8 cellular contexts compared by ENCODE assay signal in the genomic region with DNA sequence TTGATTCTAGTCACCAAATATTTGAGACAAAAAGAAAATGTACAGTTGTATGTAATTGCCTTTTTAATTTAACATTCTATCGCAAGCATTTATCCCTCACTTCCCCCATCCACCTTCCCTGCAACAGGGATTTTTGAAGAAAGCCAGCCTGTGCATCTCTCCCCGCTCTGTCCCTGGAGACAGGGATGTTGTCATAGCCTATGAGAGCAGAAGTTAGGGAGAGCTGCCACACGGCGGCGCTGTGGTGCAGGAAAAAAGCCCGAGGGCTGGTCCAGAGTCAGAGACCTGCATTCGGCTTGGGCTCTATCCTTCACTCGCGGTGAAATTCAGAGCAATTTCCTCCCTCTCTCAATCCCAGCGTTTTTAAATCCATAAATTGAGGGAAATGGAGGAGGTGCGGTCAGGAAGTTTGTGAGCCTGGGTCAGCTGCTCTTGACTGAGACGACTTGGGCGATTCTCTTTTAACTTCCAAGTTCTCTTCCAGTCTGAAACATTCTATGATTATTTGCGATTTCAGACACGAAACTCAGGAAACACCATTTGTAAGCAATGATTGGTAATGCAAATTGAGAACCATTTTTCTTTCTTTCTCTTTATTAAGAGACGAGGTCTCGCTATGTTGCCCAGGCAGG. TPM values are rescaled to one million over a fixed set of nuclear protein-coding genes. Genes with fewer than 3 reads are reported as not detected.
A peak's percentile ranks its signal among the peaks of the same experiment; 100 is the strongest.
DNase-seq lines count a peak whose midpoint lies in the region; ATAC-seq and TF ChIP-seq lines count a peak whose summit lies in the region.

No MANE protein-coding gene starts in this region.

- H3K9me3 Mint-ChIP-seq in chondrocyte (ENCODE audit: low read depth): no peaks in the 10 kb centered on the region

- H3K27me3 ChIP-seq in left lung: no peaks in the 10 kb centered on the region

- TF ChIP-seq CTCF in chondrocyte (IDR thresholded peaks at IDR 0.05) (peak; percentile 97), left lung (IDR thresholded peaks at IDR 0.05) (peak; percentile 92 to 93)

- peak; percentile 88 for DNase-seq in AG20443 (ENCODE audit: low spot score)
- peak; percentile 22 for DNase-seq in NCI-H446 treated with DMSO at 0.1 percent for 48 hours (lab: John Stamatoyannopoulos, UW)
- peak; percentile 92 for DNase-seq in activated CD4-positive, alpha-beta T cell treated with anti-CD3 and anti-CD28 coated beads for 48 hours
- DNase-seq in chondrocyte (ENCODE audit: low spot score): no peak
- DNase-seq in left lung: peak; percentile 84 to 95
- peak; percentile 70 to 91 (median 75) for DNase-seq in stimulated activated CD4-positive, alpha-beta T cell treated with anti-CD3 and anti-CD28 coated beads, TNF-alpha, amount 100 ng/mL, for 1 hour (ENCODE audit: low read depth in 3 of 3, low spot score in 1 of 3)

- H3K4me1 ChIP-seq in left lung: peaks cover 0 to 20% of the 10 kb centered on the region in 2 donors

- H3K4me3 Mint-ChIP-seq in chondrocyte (ENCODE audit: unreplicated experiment): no peak overlapping the region

- H3K36me3 ChIP-seq in left lung: no peaks in the 10 kb centered on the region

- H3K27me3 Mint-ChIP-seq in chondrocyte (ENCODE audit: low read depth): no peaks in the 10 kb centered on the region

- H3K27ac ChIP-seq in left lung: no peak overlapping the region

- H3K4me1 Mint-ChIP-seq in chondrocyte (ENCODE audit: low read depth): peaks cover 18% of the 10 kb centered on the region

- H3K36me3 Mint-ChIP-seq in chondrocyte (ENCODE audit: low read depth): no peaks in the 10 kb centered on the region

- no peak overlapping the region for H3K27ac Mint-ChIP-seq in chondrocyte (ENCODE audit: unreplicated experiment)

- no peaks in the 10 kb centered on the region for H3K9me3 ChIP-seq in left lung

- no peak overlapping the region for H3K4me3 ChIP-seq in left lung

- intact Hi-C loops in left lung (cut with DNase I): loop anchor here (5.0 to 10.0 kb wide), 3 partner anchors 155 to 267 kb away; no protein-coding TSS in a partner anchor

- ATAC-seq in GM18873 (IDR thresholded peaks at IDR 0.05; ENCODE audit: low FRiP score, unreplicated experiment) (peak; percentile 83), HG03280 (IDR thresholded peaks at IDR 0.05; ENCODE audit: unreplicated experiment) (peak; percentile 87), left lung (peak; percentile 99)

RNA-seq across cellular contexts. Expression of a gene that starts 17.5 kb away (rescaled TPM):
- 0.24 to 4.0 TPM (median 3.8 TPM) in 3 replicates for total RNA-seq in chondrocyte
- total RNA-seq in left lung: 1 to 10 TPM; 4.5 to 9.7 TPM

RNA-seq across cellular contexts. Expression of a gene that starts 40.7 kb away (rescaled TPM):
- total RNA-seq in chondrocyte: 95.5 to 110 TPM (median 103 TPM) in 3 replicates
- 100 to 1,000 TPM in 1 of 2 donors, 10 to 100 TPM in 1; 88.8 to 126 TPM for total RNA-seq in left lung

RNA-seq across cellular contexts. Expression of a gene that starts 57.6 kb away (rescaled TPM):
- 24.1 to 28.6 TPM (median 27.4 TPM) in 3 replicates for total RNA-seq in chondrocyte
- total RNA-seq in left lung: 10 to 100 TPM; 15.8 to 22.3 TPM
